Comparison of ENCODE assay signal across 8 cellular contexts in genomic region chr2:181892795-181893435, GRCh38. TPM values are rescaled to one million over a fixed set of nuclear protein-coding genes. Genes with fewer than 3 reads are reported as not detected.
DNase-seq lines count a peak whose midpoint lies in the region; ATAC-seq and TF ChIP-seq lines count a peak whose summit lies in the region.

No MANE protein-coding gene starts in this region.

- DNase-seq in NOMO-1 treated with DMSO at 0.1 percent for 48 hours (lab: John Stamatoyannopoulos, UW; ENCODE audit: unreplicated experiment) (peak; percentile 62), NOMO-1 (lab: John Stamatoyannopoulos, UW; ENCODE audit: unreplicated experiment in 2 of 2) (no peak), fibroblast of gingiva (ENCODE audit: low read depth) (peak; percentile 31), renal cortical epithelial cell (ENCODE audit: low read depth) (peak; percentile 62), NCI-H2196 (lab: John Stamatoyannopoulos, UW; ENCODE audit: unreplicated experiment) (no peak)

- no peaks in the 10 kb centered on the region for H3K9me2 ChIP-seq in SU-DHL-6 (replicated peaks; ENCODE audit: insufficient read depth, low read length)

- TF ChIP-seq CTCF in SU-DHL-6 (IDR thresholded peaks at IDR 0.05; ENCODE audit: insufficient read depth, low read length, poor library complexity, severe bottlenecking), result no peak

- peak overlapping the region; percentile 77 for H3K4me2 ChIP-seq in SU-DHL-6 (ENCODE audit: low read depth, low read length, poor library complexity, severe bottlenecking)

- no peaks in the 10 kb centered on the region for H3K9me3 ChIP-seq in SU-DHL-6 (ENCODE audit: insufficient read depth, low read length)

- peaks cover 5% of the 10 kb centered on the region; the same call in 1 of the 2 replicates for H3F3A ChIP-seq in SU-DHL-6 (ENCODE audit: insufficient read depth)

- peak overlapping the region; percentile 76 for H3K4me3 ChIP-seq in SU-DHL-6 (ENCODE audit: insufficient read depth, low read length, poor library complexity, severe bottlenecking)

- peak overlapping the region; percentile 96 for H2AFZ ChIP-seq in SU-DHL-6 (ENCODE audit: low read depth, low read length, severe bottlenecking)

- H3K36me3 ChIP-seq in SU-DHL-6 (ENCODE audit: low read length), result peaks cover 6% of the 10 kb centered on the region

- peaks cover 3% of the 10 kb centered on the region; the same call in 1 of the 2 replicates for H3K79me2 ChIP-seq in SU-DHL-6 (ENCODE audit: insufficient read depth, low read length)

- peak overlapping the region; percentile 94 for H3K9ac ChIP-seq in SU-DHL-6 (ENCODE audit: low read length)

- H3K27ac ChIP-seq in SU-DHL-6 (ENCODE audit: low read depth, low read length), result peak overlapping the region; percentile 38; the same call in 1 of the 2 replicates

- H4K20me1 ChIP-seq in SU-DHL-6 (ENCODE audit: low read depth, low read length), result no peaks in the 10 kb centered on the region

- H3K27me3 ChIP-seq in SU-DHL-6 (ENCODE audit: low read length), result no peaks in the 10 kb centered on the region

- ATAC-seq in HG03175 (IDR thresholded peaks at IDR 0.05; ENCODE audit: unreplicated experiment) (no peak), GM19023 (IDR thresholded peaks at IDR 0.05; ENCODE audit: unreplicated experiment) (no peak)

RNA-seq across cellular contexts. Expression of gene ITPRID2, which starts 1.4 kb away (rescaled TPM):
- 78.0 and 106 TPM in 2 replicates for total RNA-seq in renal cortical epithelial cell

Comparison
In these comparisons a context has a peak if more than half of its experiments do, and no peak if none do; other contexts are left out.
1. DNase-seq: peak in NOMO-1 treated with DMSO at 0.1 percent for 48 hours (single experiment), fibroblast of gingiva (single experiment) and renal cortical epithelial cell (single experiment); none in NOMO-1 (0 of 2) and NCI-H2196 (single experiment).